In genomic region chr2:64606495-64607363, GRCh38 we compare ENCODE assay signal across 8 cellular contexts.
DNase-seq lines count a peak whose midpoint lies in the region; ATAC-seq lines count a peak whose summit lies in the region.

No MANE protein-coding gene starts in this region.

- ATAC-seq in GM19328 (IDR thresholded peaks at IDR 0.05; ENCODE audit: unreplicated experiment) (peak; percentile 91), HG03442 (IDR thresholded peaks at IDR 0.05; ENCODE audit: unreplicated experiment) (peak; percentile 73), memory B cell (ENCODE audit: low read depth) (peak; percentile 90)

- peak overlapping the region; percentile 78 for H3K27ac Mint-ChIP-seq in memory B cell

- peak overlapping the region; percentile 19 for H3K27ac ChIP-seq in cingulate gyrus (ENCODE audit: low read depth, low read length)

- H3K27me3 Mint-ChIP-seq in memory B cell: no peaks in the 10 kb centered on the region

- peak; percentile 75 for DNase-seq in Ammon's horn (ENCODE audit: low spot score)
- peak; percentile 75 for DNase-seq in activated CD4-positive, CD25-positive, alpha-beta regulatory T cell treated with anti-CD3 and anti-CD28 coated beads, Interleukin-2, amount 50 U/mL, for 16 hours (ENCODE audit: low read depth, low spot score)
- DNase-seq in memory B cell (ENCODE audit: low spot score in 2 of 2): peak; percentile 73 to 84
- peak; percentile 57 to 65 for DNase-seq in stimulated activated CD8-positive, alpha-beta memory T cell treated with anti-CD3 and anti-CD28 coated beads, Interleukin-2, amount 100 ng/mL, for 1 hour (ENCODE audit: low read depth in 2 of 2)
- no peak for DNase-seq in DMS79 treated with DMSO at 0.1 percent for 48 hours (lab: John Stamatoyannopoulos, UW)

- H3K9me3 Mint-ChIP-seq in memory B cell: peaks cover 2% of the 10 kb centered on the region

- no peaks in the 10 kb centered on the region for H3K36me3 Mint-ChIP-seq in memory B cell

- peak overlapping the region; percentile 77 for H3K4me3 Mint-ChIP-seq in memory B cell

- peaks cover 16% of the 10 kb centered on the region for H3K4me1 Mint-ChIP-seq in memory B cell
